In genomic region chr11:76835030-76835429, GRCh38 we compare ENCODE assay signal across 6 cellular contexts.
"Had no signal": no experiment of that assay in that cellular context is flagged by ENCODE, and none has a peak within 500 bp of the region (broad histone marks: within the 10 kb centered on the region; RNA-seq: fewer than 3 reads in every experiment).

No MANE protein-coding gene starts in this region.

- H3K27ac ChIP-seq: HL-60 had no signal

- ATAC-seq: HepG2, K562 had no signal

- H3K4me3 ChIP-seq: K562 had no signal

- DNase-seq: IMR-90, KBM-7, KG1 had no signal
